8 cellular contexts compared by ENCODE assay signal in the genomic region with DNA sequence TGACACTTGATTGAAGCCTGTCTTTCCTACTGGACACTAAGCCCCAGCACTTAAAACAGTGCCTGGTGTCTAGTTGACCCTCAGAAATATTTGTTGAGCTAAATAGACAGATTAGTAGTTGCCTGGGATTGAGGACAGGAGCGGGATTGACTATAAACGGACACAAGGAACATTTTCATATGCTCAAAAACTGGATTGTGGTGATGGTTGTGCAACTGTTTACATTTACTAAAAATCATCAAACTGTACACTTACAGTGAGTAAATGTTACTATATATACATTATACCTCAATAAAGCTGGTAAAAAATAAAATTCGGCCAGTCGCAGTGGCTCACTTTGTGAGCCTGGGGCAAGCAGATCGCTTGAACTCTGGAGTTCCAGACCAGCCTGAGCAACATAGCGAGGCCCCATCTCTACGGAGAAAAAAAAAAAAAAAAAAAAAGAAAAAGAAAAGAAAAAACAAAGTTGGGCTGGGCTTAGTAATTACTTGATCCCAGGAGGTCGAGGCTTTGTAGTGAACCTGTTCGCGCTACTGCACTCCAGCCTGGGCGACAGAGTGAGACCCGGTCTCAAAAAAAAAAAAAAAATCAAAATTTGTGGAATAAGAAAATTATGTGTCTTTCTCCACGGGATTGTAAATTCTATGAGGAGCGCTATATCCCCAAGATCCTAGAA. TPM values are rescaled to one million over a fixed set of nuclear protein-coding genes. Genes with fewer than 3 reads are reported as not detected.
DNase-seq lines count a peak whose midpoint lies in the region; ATAC-seq and TF ChIP-seq lines count a peak whose summit lies in the region.

No MANE protein-coding gene starts in this region.

- DNase-seq in heart right ventricle, result no peak
- DNase-seq in Right ventricle myocardium inferior (ENCODE audit: missing footprints), result no peak
- DNase-seq in thoracic aorta (ENCODE audit: low spot score), result no peak
- no peak for DNase-seq in hippocampal formation (lab: John Stamatoyannopoulos, UW)

- H3K36me3 ChIP-seq in heart right ventricle (peaks cover 0 to 6% (median 0%) of the 10 kb centered on the region in 9 donors), iPS-18a (ENCODE audit: control insufficient read depth, low read depth, low read length) (no peaks in the 10 kb centered on the region), thoracic aorta (no peaks in the 10 kb centered on the region)

- H3K9ac ChIP-seq in iPS-18a (ENCODE audit: low read length), result peak overlapping the region; percentile 67

- ATAC-seq in heart right ventricle, result peak in 1 of 8 donors; percentile 3
- no peak for ATAC-seq in Right ventricle myocardium inferior
- peak; percentile 29 for ATAC-seq in thoracic aorta (ENCODE audit: insufficient number of reproducible peaks, low FRiP score, low read depth)
- no peak for ATAC-seq in HG02840 (IDR thresholded peaks at IDR 0.05; ENCODE audit: low FRiP score, unreplicated experiment)
- no peak for ATAC-seq in HG03097 (IDR thresholded peaks at IDR 0.05; ENCODE audit: low FRiP score, unreplicated experiment)

- 20 to 21% methylated on average over 14 of the region's 14 CpGs for WGBS in heart right ventricle, 2 donors

- peak overlapping the region in 9 of 10 donors; percentile 23 to 97 (median 93) for H3K27ac ChIP-seq in heart right ventricle
- peak overlapping the region; percentile 90 for H3K27ac ChIP-seq in VCaP
- no peak overlapping the region for H3K27ac ChIP-seq in iPS-18a (ENCODE audit: low read length)
- H3K27ac ChIP-seq in thoracic aorta, result peak overlapping the region; percentile 68 to 69

- H3K9me3 ChIP-seq in heart right ventricle, result no peaks in the 10 kb centered on the region
- H3K9me3 ChIP-seq in iPS-18a (ENCODE audit: control insufficient read depth, low read depth, low read length), result no peaks in the 10 kb centered on the region
- H3K9me3 ChIP-seq in thoracic aorta, result no peaks in the 10 kb centered on the region

- H3K4me3 ChIP-seq in heart right ventricle (peak overlapping the region in 9 of 10 donors; percentile 71 to 88 (median 79)), iPS-18a (ENCODE audit: low read length) (peak overlapping the region; percentile 89), thoracic aorta (peak overlapping the region; percentile 86)

- intact Hi-C loops in heart right ventricle (cut with DNase I), result loop anchor here in 1 of 10 donors (2.0 kb wide), 1 partner anchor 18 kb away; the partner anchor contains the start of gene CIB2
- intact Hi-C loops in Right ventricle myocardium inferior (cut with DNase I), result loop anchor here (2.0 kb wide), 1 partner anchor 18 kb away; the partner anchor contains the start of gene CIB2

- TF ChIP-seq CTCF in heart right ventricle (IDR thresholded peaks at IDR 0.05) (no peak), VCaP (conservative IDR thresholded peaks at IDR 0.05) (no peak), thoracic aorta (IDR thresholded peaks at IDR 0.05) (no peak)

- H3K4me1 ChIP-seq in heart right ventricle (peaks cover 4 to 54% (median 30%) of the 10 kb centered on the region in 9 donors), iPS-18a (ENCODE audit: control insufficient read depth, low read depth, low read length) (peaks cover 10% of the 10 kb centered on the region), thoracic aorta (ENCODE audit: control insufficient read depth in 1 of 2, low read depth in 2 of 2) (peaks cover 6 to 25% of the 10 kb centered on the region in 2 donors)

- H3K27me3 ChIP-seq in heart right ventricle (no peaks in the 10 kb centered on the region), iPS-18a (ENCODE audit: control insufficient read depth, insufficient read depth, low read length) (peaks cover 13% of the 10 kb centered on the region), thoracic aorta (replicated peaks; ENCODE audit: insufficient read depth) (no peaks in the 10 kb centered on the region)

RNA-seq across cellular contexts. Expression of gene IDH3A, which starts 0.6 kb away (rescaled TPM):
- total RNA-seq in heart right ventricle (100 to 1,000 TPM; 315 to 509 (median 460) TPM), Right ventricle myocardium inferior (425 TPM), thoracic aorta (100 to 1,000 TPM in 1 of 2 donors, 10 to 100 TPM in 1; 50.9 to 138 TPM)
- polyA plus RNA-seq in heart right ventricle, result 100 to 1,000 TPM; 110 to 125 TPM

RNA-seq across cellular contexts. Expression of gene CIB2, which starts 17.3 kb away (rescaled TPM):
- total RNA-seq in heart right ventricle (10 to 100 TPM in 7 of 10 donors, 1 to 10 TPM in 3; 4.0 to 32.3 (median 17.1) TPM), Right ventricle myocardium inferior (21.2 TPM), thoracic aorta (1 to 10 TPM; 1.2 to 7.9 TPM)
- 1 to 10 TPM; 2.6 to 3.9 TPM for polyA plus RNA-seq in heart right ventricle

RNA-seq across cellular contexts. Expression of gene SH2D7, which starts 56.2 kb away (rescaled TPM):
- total RNA-seq in heart right ventricle, result not detected
- polyA plus RNA-seq in heart right ventricle, result not detected
- total RNA-seq in Right ventricle myocardium inferior, result not detected
- total RNA-seq in thoracic aorta, result not detected
